ENCODE assay signal across 1 cellular context in the genomic region with DNA sequence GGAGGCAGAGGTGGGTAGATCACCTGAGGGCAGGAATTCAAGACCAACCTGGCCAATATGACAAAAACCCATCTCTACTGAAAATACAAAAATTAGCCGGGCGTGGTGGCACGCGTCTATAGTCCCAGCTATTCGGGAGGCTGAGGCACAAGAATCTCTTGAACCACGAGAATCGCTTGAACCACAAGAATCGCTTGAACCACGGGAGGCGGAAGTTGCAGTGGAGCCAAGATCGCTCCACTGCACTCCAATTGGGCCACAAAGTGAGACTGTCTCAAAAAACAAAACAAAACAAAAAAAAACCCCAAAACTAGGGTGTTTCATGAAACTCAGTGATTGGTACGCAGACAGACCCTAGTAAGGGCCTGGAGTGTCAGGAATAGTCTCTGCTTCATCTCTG.
TF ChIP-seq lines count a peak whose summit lies in the region.

No MANE protein-coding gene starts in this region.

TF ChIP-seq in WTC11, 78 proteins besides CTCF, POLR2A, EP300 and RAD21:
- TF ChIP-seq, protein P1, sequence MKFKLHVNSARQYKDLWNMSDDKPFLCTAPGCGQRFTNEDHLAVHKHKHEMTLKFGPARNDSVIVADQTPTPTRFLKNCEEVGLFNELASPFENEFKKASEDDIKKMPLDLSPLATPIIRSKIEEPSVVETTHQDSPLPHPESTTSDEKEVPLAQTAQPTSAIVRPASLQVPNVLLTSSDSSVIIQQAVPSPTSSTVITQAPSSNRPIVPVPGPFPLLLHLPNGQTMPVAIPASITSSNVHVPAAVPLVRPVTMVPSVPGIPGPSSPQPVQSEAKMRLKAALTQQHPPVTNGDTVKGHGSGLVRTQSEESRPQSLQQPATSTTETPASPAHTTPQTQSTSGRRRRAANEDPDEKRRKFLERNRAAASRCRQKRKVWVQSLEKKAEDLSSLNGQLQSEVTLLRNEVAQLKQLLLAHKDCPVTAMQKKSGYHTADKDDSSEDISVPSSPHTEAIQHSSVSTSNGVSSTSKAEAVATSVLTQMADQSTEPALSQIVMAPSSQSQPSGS (CRISPR knock-in tag; IDR thresholded peaks at IDR 0.05; ENCODE audit: borderline replicate concordance, low read depth): no peak
- TF ChIP-seq GTF2I (CRISPR knock-in tag; conservative IDR thresholded peaks at IDR 0.05) (no peak), ZNF121 (CRISPR knock-in tag; IDR thresholded peaks at IDR 0.05) (no peak), MXD4 (CRISPR knock-in tag; IDR thresholded peaks at IDR 0.05; ENCODE audit: borderline replicate concordance) (no peak), MYBL2 (CRISPR knock-in tag; IDR thresholded peaks at IDR 0.05) (no peak), ETV6 (CRISPR knock-in tag; IDR thresholded peaks at IDR 0.05) (no peak), FOXK1 (CRISPR knock-in tag; IDR thresholded peaks at IDR 0.05) (no peak), ZNF232 (CRISPR knock-in tag; IDR thresholded peaks at IDR 0.05) (no peak), CREB1 (CRISPR knock-in tag; IDR thresholded peaks at IDR 0.05) (no peak)
- TF ChIP-seq, protein P2, sequence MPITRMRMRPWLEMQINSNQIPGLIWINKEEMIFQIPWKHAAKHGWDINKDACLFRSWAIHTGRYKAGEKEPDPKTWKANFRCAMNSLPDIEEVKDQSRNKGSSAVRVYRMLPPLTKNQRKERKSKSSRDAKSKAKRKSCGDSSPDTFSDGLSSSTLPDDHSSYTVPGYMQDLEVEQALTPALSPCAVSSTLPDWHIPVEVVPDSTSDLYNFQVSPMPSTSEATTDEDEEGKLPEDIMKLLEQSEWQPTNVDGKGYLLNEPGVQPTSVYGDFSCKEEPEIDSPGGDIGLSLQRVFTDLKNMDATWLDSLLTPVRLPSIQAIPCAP (CRISPR knock-in tag; IDR thresholded peaks at IDR 0.05): no peak
